ENCODE assay signal across 19 cellular contexts in the genomic region with DNA sequence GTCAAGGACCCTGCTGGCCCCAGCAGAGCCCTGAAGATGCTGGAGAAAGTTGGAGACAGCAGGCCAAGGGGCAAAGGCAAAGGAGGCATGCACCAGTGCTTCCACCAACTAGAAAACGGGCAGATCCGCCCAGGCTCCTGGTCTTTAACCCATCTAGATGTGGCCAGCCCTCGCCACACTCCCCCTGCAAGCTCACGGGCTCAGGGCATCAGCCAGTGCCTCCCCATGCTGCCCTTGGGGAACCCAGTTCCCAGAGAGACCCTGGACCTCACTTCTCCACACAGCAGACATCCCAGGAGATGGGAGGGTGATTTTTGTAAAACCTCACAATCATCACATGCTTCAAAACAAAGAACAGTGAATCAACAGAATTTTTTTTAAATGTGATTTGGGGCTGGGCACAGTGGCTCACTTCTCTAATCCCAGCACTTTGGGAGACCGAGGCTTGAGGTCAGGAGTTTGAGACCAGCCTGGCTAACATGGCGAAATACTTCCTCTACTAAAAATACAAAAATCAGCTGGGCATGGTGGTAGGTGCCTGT. TPM values are rescaled to one million over a fixed set of nuclear protein-coding genes. Genes with fewer than 3 reads are reported as not detected.
DNase-seq lines count a peak whose midpoint lies in the region; ATAC-seq and TF ChIP-seq lines count a peak whose summit lies in the region.
"Had no signal": no experiment of that assay in that cellular context is flagged by ENCODE, and none has a peak within 500 bp of the region (broad histone marks: within the 10 kb centered on the region; RNA-seq: fewer than 3 reads in every experiment).

No MANE protein-coding gene starts in this region.

- H3K27ac ChIP-seq in aorta (ENCODE audit: low read depth in 1 of 2, low read length in 2 of 2), result peak overlapping the region; percentile 8 to 87
- H3K27ac ChIP-seq: epithelial cell of prostate, suprapubic skin had no signal

- intact Hi-C loops in left ventricle myocardium superior (cut with micrococcal nuclease), result no loop called here
- intact Hi-C loops in Right ventricle myocardium superior (cut with DNase I), result no loop called here
- intact Hi-C loops in aorta (cut with DNase I), result loop anchor here in 1 of 2 donors (10.0 kb wide), 1 partner anchor 171 kb away; a partner anchor contains a TSS
- intact Hi-C loops in lower leg skin (cut with DNase I; ENCODE audit: low total_unique reads), result no loop called here

- DNase-seq in left ventricle myocardium superior (no peak), Right ventricle myocardium superior (no peak), chondrocyte (ENCODE audit: low spot score) (no peak), osteocyte (ENCODE audit: extremely low spot score, unreplicated experiment) (no peak), aorta (peak; percentile 54 to 69), RKO (ENCODE audit: low spot score) (no peak), lower leg skin (ENCODE audit: low spot score in 2 of 2) (no peak), SW480 (ENCODE audit: low spot score) (no peak)
- DNase-seq: activated CD4-positive, alpha-beta T cell treated with anti-CD3 and anti-CD28 coated beads, Interleukin-2, amount 50 U/mL, for 4 hours; activated naive CD4-positive, alpha-beta T cell treated with Interleukin-2 at 50 U/mL for 16 hours; activated T-cell treated with anti-CD3 and anti-CD28 coated beads for 4 hours; CD4-positive, alpha-beta memory T cell; DMS53; NCI-H1417; SK-N-SH had no signal

- H3K9me3 Mint-ChIP-seq in chondrocyte (ENCODE audit: low read depth) (no peaks in the 10 kb centered on the region), osteocyte (ENCODE audit: unreplicated experiment) (no peaks in the 10 kb centered on the region)

- no peaks in the 10 kb centered on the region for H3K27me3 Mint-ChIP-seq in chondrocyte (ENCODE audit: low read depth)
- H3K27me3 Mint-ChIP-seq in osteocyte (ENCODE audit: unreplicated experiment), result no peaks in the 10 kb centered on the region
- H3K27me3 Mint-ChIP-seq: CD4-positive, alpha-beta memory T cell had no signal

- no peaks in the 10 kb centered on the region for H3K27me3 ChIP-seq in aorta (ENCODE audit: control insufficient read depth in 1 of 2, insufficient read depth in 2 of 2, low read length in 1 of 2)
- H3K27me3 ChIP-seq: pancreas, suprapubic skin had no signal

- H3K4me3 ChIP-seq in aorta (ENCODE audit: low read length in 2 of 2) (no peak overlapping the region), lower leg skin (ENCODE audit: low read depth, poor library complexity, severe bottlenecking) (no peak overlapping the region)
- H3K4me3 ChIP-seq: pancreas, smooth muscle cell, suprapubic skin had no signal

- H3K4me3 Mint-ChIP-seq in chondrocyte (ENCODE audit: unreplicated experiment) (no peak overlapping the region), osteocyte (ENCODE audit: unreplicated experiment) (no peak overlapping the region)
- H3K4me3 Mint-ChIP-seq: CD4-positive, alpha-beta memory T cell had no signal

- H3K36me3 Mint-ChIP-seq in chondrocyte (ENCODE audit: low read depth), result no peaks in the 10 kb centered on the region
- no peaks in the 10 kb centered on the region for H3K36me3 Mint-ChIP-seq in osteocyte (ENCODE audit: unreplicated experiment)
- H3K36me3 Mint-ChIP-seq: CD4-positive, alpha-beta memory T cell had no signal

- H3K4me1 Mint-ChIP-seq in chondrocyte (ENCODE audit: low read depth) (peaks cover 44% of the 10 kb centered on the region), osteocyte (ENCODE audit: unreplicated experiment) (peaks cover 45% of the 10 kb centered on the region)

- 48 to 53% methylated on average over 6 of the region's 6 CpGs for WGBS in aorta, 2 donors
- 80 to 88% methylated on average over 6 of the region's 6 CpGs for WGBS in lower leg skin, 2 donors

- ATAC-seq in left ventricle myocardium superior (peak; percentile 17), Right ventricle myocardium superior (ENCODE audit: poor library complexity) (no peak), aorta (ENCODE audit: low FRiP score) (no peak)

- peak overlapping the region; percentile 67 for H3K27ac Mint-ChIP-seq in chondrocyte (ENCODE audit: unreplicated experiment)
- peak overlapping the region; percentile 47 for H3K27ac Mint-ChIP-seq in osteocyte (ENCODE audit: unreplicated experiment)
- H3K27ac Mint-ChIP-seq: CD4-positive, alpha-beta memory T cell had no signal

- peaks cover 0 to 3% of the 10 kb centered on the region in 2 donors for H3K4me1 ChIP-seq in aorta (ENCODE audit: control insufficient read depth in 1 of 2, insufficient read depth in 2 of 2, low read length in 2 of 2)

- no peaks in the 10 kb centered on the region for H3K36me3 ChIP-seq in aorta (ENCODE audit: control insufficient read depth in 1 of 2, insufficient read depth in 2 of 2, low read length in 1 of 2)
- H3K36me3 ChIP-seq: pancreas, suprapubic skin had no signal

- TF ChIP-seq CTCF in chondrocyte (IDR thresholded peaks at IDR 0.05) (no peak), osteocyte (IDR thresholded peaks at IDR 0.05) (no peak), lower leg skin (IDR thresholded peaks at IDR 0.05) (no peak)

- no peaks in the 10 kb centered on the region for H3K9me3 ChIP-seq in aorta (ENCODE audit: control insufficient read depth, low read length)
- H3K9me3 ChIP-seq: pancreas, SK-N-SH, suprapubic skin had no signal

- TF ChIP-seq POLR2A in lower leg skin (IDR thresholded peaks at IDR 0.05), result no peak

RNA-seq across cellular contexts. Expression of a gene that starts 24.6 kb away (rescaled TPM):
- total RNA-seq in left ventricle myocardium superior, result 32.4 TPM
- 28.8 TPM for total RNA-seq in Right ventricle myocardium superior
- total RNA-seq in chondrocyte, result 98.5 to 102 TPM (median 101 TPM) in 3 replicates
- 118 TPM in 2 replicates for total RNA-seq in osteocyte
- total RNA-seq in aorta, result 100 to 1,000 TPM; 160 to 172 TPM
- 10 to 100 TPM; 46.5 to 48.1 TPM for polyA plus RNA-seq in aorta
- total RNA-seq in lower leg skin, result 100 to 1,000 TPM in 1 of 4 donors, 10 to 100 TPM in 3; 81.0 to 108 (median 94.6) TPM

Comparison
In these comparisons a context has a peak if more than half of its experiments do, and no peak if none do; other contexts are left out.
1. DNase-seq: peak in aorta (2 of 2); none in left ventricle myocardium superior (single experiment), Right ventricle myocardium superior (single experiment), chondrocyte (single experiment), osteocyte (single experiment), RKO (single experiment), lower leg skin (0 of 2) and SW480 (single experiment).